Comparison of ENCODE assay signal across 1 cellular context in genomic region chr19:35740108-35740422, GRCh38.
TF ChIP-seq lines count a peak whose summit lies in the region.

No MANE protein-coding gene starts in this region.

TF ChIP-seq in SK-N-SH, 30 proteins besides CTCF, POLR2A, EP300 and RAD21 (continued from another document):
- TF ChIP-seq USF1 (IDR thresholded peaks at IDR 0.05; ENCODE audit: borderline replicate concordance, low read depth), result no peak
- TF ChIP-seq, protein P1, sequence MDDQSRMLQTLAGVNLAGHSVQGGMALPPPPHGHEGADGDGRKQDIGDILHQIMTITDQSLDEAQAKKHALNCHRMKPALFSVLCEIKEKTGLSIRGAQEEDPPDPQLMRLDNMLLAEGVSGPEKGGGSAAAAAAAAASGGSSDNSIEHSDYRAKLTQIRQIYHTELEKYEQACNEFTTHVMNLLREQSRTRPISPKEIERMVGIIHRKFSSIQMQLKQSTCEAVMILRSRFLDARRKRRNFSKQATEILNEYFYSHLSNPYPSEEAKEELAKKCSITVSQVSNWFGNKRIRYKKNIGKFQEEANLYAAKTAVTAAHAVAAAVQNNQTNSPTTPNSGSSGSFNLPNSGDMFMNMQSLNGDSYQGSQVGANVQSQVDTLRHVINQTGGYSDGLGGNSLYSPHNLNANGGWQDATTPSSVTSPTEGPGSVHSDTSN (IDR thresholded peaks at IDR 0.05), result no peak
